18 cellular contexts compared by ENCODE assay signal in genomic region chr5:144004146-144004545, GRCh38.
"Had no signal": no experiment of that assay in that cellular context is flagged by ENCODE, and none has a peak within 500 bp of the region (broad histone marks: within the 10 kb centered on the region; RNA-seq: fewer than 3 reads in every experiment).

No MANE protein-coding gene starts in this region.

- H3K36me3 ChIP-seq: esophagus squamous epithelium, gastrocnemius medialis, heart right ventricle, neural progenitor cell, ovary, tibial artery, uterus had no signal

- H3K9me3 Mint-ChIP-seq: activated T-helper 17 cell treated with anti-CD3 and anti-CD28 coated beads, Interleukin-2, amount 50 U/mL, for 72 hours; neural progenitor cell; stimulated activated naive B cell treated with anti-CD40 and anti-IgM and Interleukin-4, amounts not matched to agents 10 μg/mL and 1 μg/mL and 100 μg/mL, for 72 hours had no signal

- H3K4me3 ChIP-seq: body of pancreas, coronary artery, esophagus squamous epithelium, gastrocnemius medialis, heart right ventricle, neural progenitor cell, ovary, tibial artery, uterus had no signal

- H3K4me2 ChIP-seq: neural progenitor cell had no signal

- DNase-seq: activated CD4-positive, alpha-beta T cell treated with anti-CD3 and anti-CD28 coated beads, Interleukin-2, amount 50 U/mL, for 1 hour; activated CD8-positive, alpha-beta memory T cell treated with anti-CD3 and anti-CD28 coated beads for 24 hours; activated naive CD4-positive, alpha-beta T cell treated with Interleukin-2 at 50 U/mL for 16 hours; body of pancreas; central memory CD4-positive, alpha-beta T cell; esophagus squamous epithelium; gastrocnemius medialis; heart right ventricle; ovary; stimulated activated CD4-positive, alpha-beta T cell treated with anti-CD3 and anti-CD28 coated beads, Interleukin-4, amount 100 ng/mL, for 1 hour; stimulated activated naive B cell treated with anti-CD40 and anti-IgM and Interleukin-4, amounts not matched to agents 10 μg/mL and 1 μg/mL and 100 μg/mL, for 72 hours; T-helper 1 cell; T1000; tibial artery; uterus had no signal

- H3K27me3 Mint-ChIP-seq: activated T-helper 17 cell treated with anti-CD3 and anti-CD28 coated beads, Interleukin-2, amount 50 U/mL, for 72 hours had no signal

- H2AFZ ChIP-seq: neural progenitor cell had no signal

- H3K4me1 Mint-ChIP-seq: activated T-helper 17 cell treated with anti-CD3 and anti-CD28 coated beads, Interleukin-2, amount 50 U/mL, for 72 hours; neural progenitor cell; stimulated activated naive B cell treated with anti-CD40 and anti-IgM and Interleukin-4, amounts not matched to agents 10 μg/mL and 1 μg/mL and 100 μg/mL, for 72 hours had no signal

- H3K9me3 ChIP-seq: body of pancreas, esophagus squamous epithelium, gastrocnemius medialis, heart right ventricle, ovary, tibial artery, uterus had no signal

- H3K36me3 Mint-ChIP-seq: neural progenitor cell; stimulated activated naive B cell treated with anti-CD40 and anti-IgM and Interleukin-4, amounts not matched to agents 10 μg/mL and 1 μg/mL and 100 μg/mL, for 72 hours had no signal

- H3K4me1 ChIP-seq: body of pancreas, esophagus squamous epithelium, gastrocnemius medialis, heart right ventricle, neural progenitor cell, tibial artery, uterus had no signal

- H3K9ac ChIP-seq: neural progenitor cell had no signal

- H3K27ac ChIP-seq: body of pancreas, coronary artery, esophagus squamous epithelium, gastrocnemius medialis, heart right ventricle, neural progenitor cell, ovary, tibial artery, uterus had no signal

- H3K27ac Mint-ChIP-seq: activated T-helper 17 cell treated with anti-CD3 and anti-CD28 coated beads, Interleukin-2, amount 50 U/mL, for 72 hours; neural progenitor cell; stimulated activated naive B cell treated with anti-CD40 and anti-IgM and Interleukin-4, amounts not matched to agents 10 μg/mL and 1 μg/mL and 100 μg/mL, for 72 hours had no signal

- H3K4me3 Mint-ChIP-seq: activated T-helper 17 cell treated with anti-CD3 and anti-CD28 coated beads, Interleukin-2, amount 50 U/mL, for 72 hours; neural progenitor cell; stimulated activated naive B cell treated with anti-CD40 and anti-IgM and Interleukin-4, amounts not matched to agents 10 μg/mL and 1 μg/mL and 100 μg/mL, for 72 hours had no signal

- H3K27me3 ChIP-seq: body of pancreas, esophagus squamous epithelium, gastrocnemius medialis, heart right ventricle, neural progenitor cell, ovary, tibial artery, uterus had no signal
